Comparison of ENCODE assay signal across 12 cellular contexts in the genomic region with DNA sequence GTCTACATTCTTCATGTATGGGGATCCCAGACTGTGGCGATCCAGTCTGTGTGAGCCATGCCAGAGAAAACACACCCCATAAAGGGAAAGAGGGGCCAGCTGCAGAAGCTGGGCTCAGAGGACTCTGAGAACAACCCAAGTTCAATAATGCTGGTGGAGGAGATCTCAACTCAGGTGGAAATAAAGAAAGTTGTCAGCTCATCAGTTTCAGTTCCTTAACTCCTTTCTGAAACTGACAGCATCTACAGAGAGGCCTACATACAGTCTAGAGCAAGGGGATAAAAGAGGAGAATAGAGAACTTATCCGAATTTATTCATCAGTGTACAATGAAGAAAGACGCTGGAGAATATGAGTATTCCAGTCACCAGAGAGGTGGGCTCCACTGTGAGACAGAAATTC.
A peak's percentile ranks its signal among the peaks of the same experiment; 100 is the strongest.
DNase-seq lines count a peak whose midpoint lies in the region; ATAC-seq and TF ChIP-seq lines count a peak whose summit lies in the region.
"Had no signal": no experiment of that assay in that cellular context is flagged by ENCODE, and none has a peak within 500 bp of the region (broad histone marks: within the 10 kb centered on the region; RNA-seq: fewer than 3 reads in every experiment).

No MANE protein-coding gene starts in this region.

- peaks cover 15% of the 10 kb centered on the region for H3K27me3 Mint-ChIP-seq in Caco-2 (ENCODE audit: insufficient read depth, unreplicated experiment)

- POLR2A ChIA-PET in Caco-2 (lab: Charles Lee), result no interaction called here

- H3K9me3 Mint-ChIP-seq in activated naive CD4-positive, alpha-beta T cell treated with anti-CD3 and anti-CD28 coated beads, Interleukin-2, amount 50 U/mL, for 72 hours, result no peaks in the 10 kb centered on the region
- no peaks in the 10 kb centered on the region for H3K9me3 Mint-ChIP-seq in Caco-2 (ENCODE audit: unreplicated experiment)

- no peaks in the 10 kb centered on the region for H3K36me3 Mint-ChIP-seq in activated naive CD4-positive, alpha-beta T cell treated with anti-CD3 and anti-CD28 coated beads, Interleukin-2, amount 50 U/mL, for 72 hours
- no peaks in the 10 kb centered on the region for H3K36me3 Mint-ChIP-seq in Caco-2 (ENCODE audit: insufficient read depth, unreplicated experiment)
- H3K36me3 Mint-ChIP-seq: activated naive CD8-positive, alpha-beta T cell had no signal

- no peak overlapping the region for H3K4me3 ChIP-seq in Caco-2 (ENCODE audit: low read depth, low read length)
- H3K4me3 ChIP-seq: upper lobe of left lung had no signal

- CTCF ChIA-PET in Caco-2 (lab: Charles Lee), result no interaction called here

- TF ChIP-seq CTCF in GM10266 (IDR thresholded peaks at IDR 0.05; ENCODE audit: control insufficient read depth, insufficient read depth, low read depth, missing control alignments) (no peak), Caco-2 (IDR thresholded peaks at IDR 0.05; ENCODE audit: insufficient read depth in 1 of 2, low read depth in 1 of 2, low read length in 1 of 2, severe bottlenecking in 1 of 2, unreplicated experiment in 1 of 2) (no peak)

- no peaks in the 10 kb centered on the region for H3K4me1 ChIP-seq in Caco-2
- H3K4me1 ChIP-seq: upper lobe of left lung had no signal

- no peaks in the 10 kb centered on the region for H3K9me3 ChIP-seq in Caco-2
- H3K9me3 ChIP-seq: upper lobe of left lung had no signal

- H3K4me3 Mint-ChIP-seq in Caco-2 (ENCODE audit: unreplicated experiment), result no peak overlapping the region
- H3K4me3 Mint-ChIP-seq: activated naive CD8-positive, alpha-beta T cell had no signal

- H3K27ac Mint-ChIP-seq in activated naive CD4-positive, alpha-beta T cell treated with anti-CD3 and anti-CD28 coated beads, Interleukin-2, amount 50 U/mL, for 72 hours, result no peak overlapping the region
- no peak overlapping the region for H3K27ac Mint-ChIP-seq in Caco-2 (ENCODE audit: unreplicated experiment)

- intact Hi-C loops in Caco-2 (cut with micrococcal nuclease; ENCODE audit: unreplicated experiment), result no loop called here

- no peaks in the 10 kb centered on the region for H3K27me3 ChIP-seq in Caco-2 (replicated peaks; ENCODE audit: control insufficient read depth, insufficient read depth, low read length)
- H3K27me3 ChIP-seq: upper lobe of left lung had no signal

- no peaks in the 10 kb centered on the region for H3K4me1 Mint-ChIP-seq in Caco-2 (ENCODE audit: low read depth, unreplicated experiment)

- H3K36me3 ChIP-seq in Caco-2 (ENCODE audit: control insufficient read depth, insufficient read depth, low read length), result no peaks in the 10 kb centered on the region
- H3K36me3 ChIP-seq: upper lobe of left lung had no signal

- DNase-seq in GM10266 (ENCODE audit: extremely low spot score) (peak; percentile 20), GM19238 (ENCODE audit: insufficient read length, low spot score) (peak; percentile 17), DMS53 (lab: John Stamatoyannopoulos, UW) (no peak), Caco-2 (no peak)
- no peak for DNase-seq in activated naive CD4-positive, alpha-beta T cell treated with anti-CD3 and anti-CD28 coated beads, Interleukin-2, amount 50 U/mL, for 72 hours (ENCODE audit: low spot score in 2 of 2)
- DNase-seq: activated CD4-positive, alpha-beta T cell treated with anti-CD3 and anti-CD28 coated beads, Interleukin-2, amount 50 U/mL, for 48 hours; NCI-H774; upper lobe of left lung had no signal

- BruUV-seq in Caco-2 (replicated peaks; lab: Mats Ljungman, UMichigan), result no TSS peak

- ATAC-seq in HG02588 (IDR thresholded peaks at IDR 0.05; ENCODE audit: unreplicated experiment), result peak; percentile 81
- ATAC-seq in HG03432 (IDR thresholded peaks at IDR 0.05; ENCODE audit: unreplicated experiment), result peak; percentile 91
- ATAC-seq in activated naive CD4-positive, alpha-beta T cell treated with anti-CD3 and anti-CD28 coated beads, Interleukin-2, amount 50 U/mL, for 72 hours, result no peak
- ATAC-seq in HG03457 (IDR thresholded peaks at IDR 0.05; ENCODE audit: unreplicated experiment), result no peak

Comparison
In these comparisons a context has a peak if more than half of its experiments do, and no peak if none do; other contexts are left out.
1. DNase-seq: peak in GM10266 (single experiment) and GM19238 (single experiment); none in DMS53 (single experiment), activated naive CD4-positive, alpha-beta T cell treated with anti-CD3 and anti-CD28 coated beads, Interleukin-2, amount 50 U/mL, for 72 hours (0 of 2) and Caco-2 (0 of 2).
2. ATAC-seq: peak in HG02588 (single experiment) and HG03432 (single experiment); none in activated naive CD4-positive, alpha-beta T cell treated with anti-CD3 and anti-CD28 coated beads, Interleukin-2, amount 50 U/mL, for 72 hours (0 of 2) and HG03457 (single experiment).